In the genomic region with DNA sequence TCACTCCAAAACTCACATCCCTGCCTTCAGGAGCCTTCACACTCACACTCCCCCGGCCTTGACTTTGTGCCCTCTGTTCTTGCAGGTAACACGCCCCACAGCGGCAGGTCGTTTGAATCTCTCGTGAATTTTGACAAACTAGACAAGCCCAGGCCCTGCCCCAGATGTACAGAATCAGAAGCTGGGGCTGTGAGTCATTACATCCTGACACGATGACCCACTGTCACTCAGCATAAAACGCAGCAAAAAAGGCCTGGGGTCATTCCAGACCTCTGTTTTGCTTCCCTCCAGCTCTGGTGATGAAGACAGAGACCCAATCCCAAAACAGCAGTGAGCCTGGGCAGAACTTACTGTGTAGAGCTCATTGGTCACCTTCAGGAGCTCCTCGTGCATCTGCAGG, we compare ENCODE assay signal across 1 cellular context.
TF ChIP-seq lines count a peak whose summit lies in the region.

No MANE protein-coding gene starts in this region.

TF ChIP-seq in WTC11, 78 proteins besides CTCF, POLR2A, EP300 and RAD21 (continued from another document):
- TF ChIP-seq, protein P1, sequence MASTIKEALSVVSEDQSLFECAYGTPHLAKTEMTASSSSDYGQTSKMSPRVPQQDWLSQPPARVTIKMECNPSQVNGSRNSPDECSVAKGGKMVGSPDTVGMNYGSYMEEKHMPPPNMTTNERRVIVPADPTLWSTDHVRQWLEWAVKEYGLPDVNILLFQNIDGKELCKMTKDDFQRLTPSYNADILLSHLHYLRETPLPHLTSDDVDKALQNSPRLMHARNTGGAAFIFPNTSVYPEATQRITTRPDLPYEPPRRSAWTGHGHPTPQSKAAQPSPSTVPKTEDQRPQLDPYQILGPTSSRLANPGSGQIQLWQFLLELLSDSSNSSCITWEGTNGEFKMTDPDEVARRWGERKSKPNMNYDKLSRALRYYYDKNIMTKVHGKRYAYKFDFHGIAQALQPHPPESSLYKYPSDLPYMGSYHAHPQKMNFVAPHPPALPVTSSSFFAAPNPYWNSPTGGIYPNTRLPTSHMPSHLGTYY (CRISPR knock-in tag; IDR thresholded peaks at IDR 0.05): no peak
- TF ChIP-seq SOX15 (CRISPR knock-in tag; IDR thresholded peaks at IDR 0.05) (no peak), NR3C1 (CRISPR knock-in tag; conservative IDR thresholded peaks at IDR 0.05; ENCODE audit: low read depth) (no peak)
